8 cellular contexts compared by ENCODE assay signal in the genomic region with DNA sequence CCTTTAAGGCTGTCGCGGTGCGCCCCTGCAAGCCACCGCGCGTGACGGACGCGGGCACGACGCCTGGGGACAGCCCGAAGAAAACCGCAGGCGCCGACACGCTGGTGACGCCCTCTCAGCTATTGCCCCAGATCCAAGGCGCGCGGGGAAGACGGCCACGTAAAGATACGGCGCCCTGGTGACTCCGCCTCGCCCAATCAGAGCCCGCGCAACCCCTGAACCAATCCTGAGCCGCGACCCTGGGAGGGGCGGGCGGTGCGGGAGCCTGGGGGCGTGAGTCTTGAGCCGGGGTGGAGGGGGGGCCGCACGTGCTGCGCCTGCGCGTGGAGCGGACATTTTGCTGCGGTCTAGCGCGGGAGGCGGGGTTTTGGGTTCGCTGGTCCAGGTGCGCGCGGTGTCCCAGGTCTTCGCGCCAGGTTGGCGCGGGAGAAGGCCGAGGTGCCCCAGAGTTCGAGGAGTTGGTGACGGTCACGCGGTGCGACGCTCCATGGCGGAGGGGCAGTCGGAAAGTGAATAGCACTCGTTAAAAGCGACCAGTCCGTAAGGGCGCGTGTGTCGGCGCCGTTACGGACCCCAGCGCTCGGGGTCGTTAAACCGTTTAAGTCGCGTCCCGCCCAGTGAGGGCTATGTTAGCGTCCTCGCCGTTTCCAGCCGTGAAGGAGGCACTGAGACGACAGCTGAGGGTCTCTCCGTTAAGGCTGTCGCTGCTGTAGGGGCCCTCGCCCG. TPM values are rescaled to one million over a fixed set of nuclear protein-coding genes. Genes with fewer than 3 reads are reported as not detected.
DNase-seq lines count a peak whose midpoint lies in the region; ATAC-seq and TF ChIP-seq lines count a peak whose summit lies in the region.

No MANE protein-coding gene starts in this region.

- H4K20me1 ChIP-seq in H9 (ENCODE audit: control insufficient read depth, insufficient read depth, insufficient read length) = no peaks in the 10 kb centered on the region
- H4K20me1 ChIP-seq in neural cell (ENCODE audit: insufficient read depth) = no peaks in the 10 kb centered on the region

- no peak overlapping the region for H4K8ac ChIP-seq in H9 (replicated peaks; ENCODE audit: insufficient read length, low read depth, low read length)

- H3K9me3 Mint-ChIP-seq in H9 = no peaks in the 10 kb centered on the region
- H3K9me3 Mint-ChIP-seq in stimulated activated naive CD8-positive, alpha-beta T cell treated with anti-CD3 and anti-CD28 coated beads, Interleukin-15, amount 100 ng/mL, for 72 hours = no peaks in the 10 kb centered on the region

- H2AK5ac ChIP-seq in H9 (ENCODE audit: insufficient read length, low read length) = no peak overlapping the region

- H3K27me3 ChIP-seq in H9 (ENCODE audit: insufficient read depth, low read length) = no peaks in the 10 kb centered on the region
- no peaks in the 10 kb centered on the region for H3K27me3 ChIP-seq in neural cell (ENCODE audit: insufficient read depth, low read depth, low read length)

- peaks cover 1% of the 10 kb centered on the region; the same call in 1 of the 2 replicates for H3K27me3 Mint-ChIP-seq in H9 (ENCODE audit: low read depth)
- peaks cover 1% of the 10 kb centered on the region for H3K27me3 Mint-ChIP-seq in stimulated activated naive CD8-positive, alpha-beta T cell treated with anti-CD3 and anti-CD28 coated beads, Interleukin-15, amount 100 ng/mL, for 72 hours

- ATAC-seq in stimulated activated naive CD8-positive, alpha-beta T cell treated with anti-CD3 and anti-CD28 coated beads, Interleukin-15, amount 100 ng/mL, for 72 hours = peak; percentile 100

- peak; percentile 92 for TF ChIP-seq POLR2A in Raji (IDR thresholded peaks at IDR 0.05; ENCODE audit: insufficient read depth, low read depth, low read length)

- H3K18ac ChIP-seq in H9 (ENCODE audit: insufficient read length, low read depth, low read length) = peak overlapping the region; percentile 69

- DNase-seq in H9 (peak; percentile 99), M059J (ENCODE audit: low read depth) (peak; percentile 96), activated gamma-delta T cell (lab: John Stamatoyannopoulos, UW) (peak; percentile 99), fibroblast of villous mesenchyme (ENCODE audit: low read depth) (peak; percentile 98)
- peak; percentile 99 for DNase-seq in stimulated activated naive CD8-positive, alpha-beta T cell treated with anti-CD3 and anti-CD28 coated beads, Interleukin-15, amount 100 ng/mL, for 72 hours

- H3K36me3 ChIP-seq in ES-I3 (ENCODE audit: insufficient read depth, low read length) = no peaks in the 10 kb centered on the region
- no peaks in the 10 kb centered on the region for H3K36me3 ChIP-seq in neural cell (ENCODE audit: insufficient read depth, low read length)

- H3K79me1 ChIP-seq in H9 (ENCODE audit: insufficient read depth, low read depth, low read length, poor library complexity, severe bottlenecking) = no peaks in the 10 kb centered on the region

- peak overlapping the region; percentile 85 for H3K4me3 ChIP-seq in fibroblast of villous mesenchyme (ENCODE audit: low read depth, low read length)
- H3K4me3 ChIP-seq in neural cell (ENCODE audit: low read length) = peak overlapping the region; percentile 97

- H2BK5ac ChIP-seq in H9 (ENCODE audit: insufficient read length, low read length) = no peak overlapping the region

- H3K56ac ChIP-seq in H9 (ENCODE audit: insufficient read length, low read depth, low read length) = no peak overlapping the region

- peak overlapping the region; percentile 77 for H3K14ac ChIP-seq in H9 (ENCODE audit: insufficient read depth, low read length)

- H3K4ac ChIP-seq in H9 (ENCODE audit: low read depth, low read length) = no peak overlapping the region; the same call in 1 of the 2 replicates

- H3T11ph ChIP-seq in H9 (ENCODE audit: low read length) = no peak overlapping the region

- TF ChIP-seq EP300 in neural cell (conservative IDR thresholded peaks at IDR 0.05; ENCODE audit: poor library complexity, severe bottlenecking) = peak; percentile 58

- H2BK20ac ChIP-seq in H9 (ENCODE audit: low read depth, low read length, poor library complexity, severe bottlenecking) = no peak overlapping the region

- peak overlapping the region; percentile 71 for H3K4me2 ChIP-seq in H9 (ENCODE audit: insufficient read depth, insufficient read length, low read length)
- peak overlapping the region; percentile 95 for H3K4me2 ChIP-seq in neural cell (ENCODE audit: low read length)

- TF ChIP-seq RAD21 in neural cell (conservative IDR thresholded peaks at IDR 0.05) = peak; percentile 30

- H3K23me2 ChIP-seq in H9 (ENCODE audit: insufficient read length, low read depth, low read length, poor library complexity, severe bottlenecking) = peaks cover 3% of the 10 kb centered on the region

- peak overlapping the region; percentile 88 to 92 for H3K4me3 Mint-ChIP-seq in H9
- H3K4me3 Mint-ChIP-seq in stimulated activated naive CD8-positive, alpha-beta T cell treated with anti-CD3 and anti-CD28 coated beads, Interleukin-15, amount 100 ng/mL, for 72 hours = peak overlapping the region; percentile 96 to 97

- WGBS in H9 (ENCODE audit: extremely low coverage, insufficient read length, low lambda C conversion rate) = no CpG with 5 or more reads among the region's 87 CpGs

- H3K79me2 ChIP-seq in H9 (ENCODE audit: insufficient read depth, low read length) (no peaks in the 10 kb centered on the region), neural cell (replicated peaks; ENCODE audit: insufficient read depth, low read length) (no peaks in the 10 kb centered on the region)

- H4K91ac ChIP-seq in H9 (ENCODE audit: insufficient read length, low read depth, low read length) = no peak overlapping the region

- TF ChIP-seq CTCF in H9 (conservative IDR thresholded peaks at IDR 0.05) (no peak), fibroblast of villous mesenchyme (IDR thresholded peaks at IDR 0.05; ENCODE audit: insufficient read depth, low read depth, low read length) (no peak), neural cell (IDR thresholded peaks at IDR 0.05; ENCODE audit: poor library complexity, severe bottlenecking) (no peak)

- H3K9ac ChIP-seq in ES-I3 (ENCODE audit: low read depth, low read length) = peak overlapping the region; percentile 93
- H3K9ac ChIP-seq in H9 (ENCODE audit: extremely low read depth, insufficient read length, low read length) = peak overlapping the region; percentile 78
- peak overlapping the region; percentile 85 for H3K9ac ChIP-seq in neural cell (ENCODE audit: low read length)

- H2BK12ac ChIP-seq in H9 (ENCODE audit: insufficient read length, low read depth, low read length) = no peak overlapping the region

- H3K4me1 ChIP-seq in ES-I3 (ENCODE audit: insufficient read depth, low read length) = peaks cover 11% of the 10 kb centered on the region
- no peaks in the 10 kb centered on the region; the same call in 1 of the 2 replicates for H3K4me1 ChIP-seq in H9 (ENCODE audit: insufficient read depth, low read length)

- H3K27ac Mint-ChIP-seq in H9 = peak overlapping the region; percentile 96 to 99 (median 97)
- peak overlapping the region; percentile 99 for H3K27ac Mint-ChIP-seq in stimulated activated naive CD8-positive, alpha-beta T cell treated with anti-CD3 and anti-CD28 coated beads, Interleukin-15, amount 100 ng/mL, for 72 hours

- H2AFZ ChIP-seq in H9 (ENCODE audit: low read length) (no peak overlapping the region), neural cell (ENCODE audit: low read depth, low read length) (peak overlapping the region; percentile 95)

- H3K9me3 ChIP-seq in ES-I3 (ENCODE audit: control insufficient read depth, insufficient read depth, low read length) (no peaks in the 10 kb centered on the region), H9 (ENCODE audit: control insufficient read depth, low read depth, low read length) (no peaks in the 10 kb centered on the region), neural cell (ENCODE audit: low read length) (no peaks in the 10 kb centered on the region)

- peaks cover 14 to 20% of the 10 kb centered on the region in 2 experiments for H3K4me1 Mint-ChIP-seq in H9
- H3K4me1 Mint-ChIP-seq in stimulated activated naive CD8-positive, alpha-beta T cell treated with anti-CD3 and anti-CD28 coated beads, Interleukin-15, amount 100 ng/mL, for 72 hours = peaks cover 18% of the 10 kb centered on the region

- H4K5ac ChIP-seq in H9 (ENCODE audit: insufficient read length, low read depth, low read length) = no peak overlapping the region

- H3K23ac ChIP-seq in H9 (ENCODE audit: insufficient read length, low read depth, low read length) = no peak overlapping the region

- H3K27ac ChIP-seq in H9 (ENCODE audit: insufficient read length, low read depth, low read length) (no peak overlapping the region), neural cell (ENCODE audit: low read length) (peak overlapping the region; percentile 77)

- no peaks in the 10 kb centered on the region for H3K9me2 ChIP-seq in neural cell (ENCODE audit: insufficient read depth, low read length)

- H3F3A ChIP-seq in neural cell (ENCODE audit: insufficient read depth, low read length, poor library complexity, severe bottlenecking) = no peaks in the 10 kb centered on the region

- H2BK15ac ChIP-seq in H9 (ENCODE audit: low read depth, low read length) = no peak overlapping the region; the same call in 1 of the 2 replicates

- no peak overlapping the region for H2BK120ac ChIP-seq in H9 (ENCODE audit: low read depth, low read length, poor library complexity, severe bottlenecking)

- H3K36me3 Mint-ChIP-seq in H9 (ENCODE audit: insufficient read depth in 1 of 3, low read depth in 3 of 3) = no peaks in the 10 kb centered on the region; a peak in 2 of 7 replicates

TF ChIP-seq in neural cell, 6 proteins besides CTCF, POLR2A, EP300 and RAD21 (continues in another document):
- TF ChIP-seq POLR2AphosphoS5 (IDR thresholded peaks at IDR 0.05) (peak; percentile 90), SMC3 (conservative IDR thresholded peaks at IDR 0.05; ENCODE audit: poor library complexity) (peak; percentile 50), TAF1 (IDR thresholded peaks at IDR 0.05; ENCODE audit: low read depth) (peak; percentile 90), MXI1 (conservative IDR thresholded peaks at IDR 0.05; ENCODE audit: poor library complexity, severe bottlenecking) (peak; percentile 94), EZH2 (IDR thresholded peaks at IDR 0.05; ENCODE audit: borderline replicate concordance, insufficient read depth, low read length, poor library complexity, severe bottlenecking) (no peak)

RNA-seq across cellular contexts. Expression of gene NMUR1, which starts 15.9 kb away (rescaled TPM):
- total RNA-seq in H9 (2021) (0.13 and 0.20 TPM in 2 replicates), fibroblast of villous mesenchyme (not detected in 2 replicates)
- not detected in 2 replicates for total RNA-seq in M059J (2014; rRNA removed; shearing (Covaris generic))
- not detected in 2 replicates for polyA plus RNA-seq in neural cell
- not detected in 2 replicates for polyA minus RNA-seq in neural cell

RNA-seq across cellular contexts. Expression of gene NCL, which starts 50.1 kb away (rescaled TPM):
- total RNA-seq in H9 (2021) (1,269 and 1,271 TPM in 2 replicates), fibroblast of villous mesenchyme (100 and 103 TPM in 2 replicates)
- total RNA-seq in M059J (2014; rRNA removed; shearing (Covaris generic)) = 69.2 and 141 TPM in 2 replicates
- 99.8 and 101 TPM in 2 replicates for polyA plus RNA-seq in neural cell
- polyA minus RNA-seq in neural cell = 159 and 219 TPM in 2 replicates
